1 cellular context compared by ENCODE assay signal in genomic region chr4:121823505-121824170, GRCh38.
TF ChIP-seq lines count a peak whose summit lies in the region.

Gene CCNA2, minus strand, starts transcription at chr4:121823883. Its CDS starts 255 bp downstream, at chr4:121823628.

TF ChIP-seq in GM12878, 131 proteins besides CTCF, POLR2A, EP300 and RAD21 (continued from another document):
- TF ChIP-seq CBFB (IDR thresholded peaks at IDR 0.05; ENCODE audit: low read depth): peak; percentile 48; the same call in 1 of the 2 replicates
- peak; percentile 100 for TF ChIP-seq SIN3A (IDR thresholded peaks at IDR 0.05; ENCODE audit: low read depth, low read length)
- 0 out of 2 replicates have a peak, but pooled peaks have one; percentile 34 for TF ChIP-seq MEF2A (IDR thresholded peaks at IDR 0.05; ENCODE audit: insufficient read depth, low read depth, low read length)
- no peak for TF ChIP-seq RCOR1 (conservative IDR thresholded peaks at IDR 0.05; ENCODE audit: low read depth, low read length)
